Comparison of ENCODE assay signal across 10 cellular contexts in the genomic region with DNA sequence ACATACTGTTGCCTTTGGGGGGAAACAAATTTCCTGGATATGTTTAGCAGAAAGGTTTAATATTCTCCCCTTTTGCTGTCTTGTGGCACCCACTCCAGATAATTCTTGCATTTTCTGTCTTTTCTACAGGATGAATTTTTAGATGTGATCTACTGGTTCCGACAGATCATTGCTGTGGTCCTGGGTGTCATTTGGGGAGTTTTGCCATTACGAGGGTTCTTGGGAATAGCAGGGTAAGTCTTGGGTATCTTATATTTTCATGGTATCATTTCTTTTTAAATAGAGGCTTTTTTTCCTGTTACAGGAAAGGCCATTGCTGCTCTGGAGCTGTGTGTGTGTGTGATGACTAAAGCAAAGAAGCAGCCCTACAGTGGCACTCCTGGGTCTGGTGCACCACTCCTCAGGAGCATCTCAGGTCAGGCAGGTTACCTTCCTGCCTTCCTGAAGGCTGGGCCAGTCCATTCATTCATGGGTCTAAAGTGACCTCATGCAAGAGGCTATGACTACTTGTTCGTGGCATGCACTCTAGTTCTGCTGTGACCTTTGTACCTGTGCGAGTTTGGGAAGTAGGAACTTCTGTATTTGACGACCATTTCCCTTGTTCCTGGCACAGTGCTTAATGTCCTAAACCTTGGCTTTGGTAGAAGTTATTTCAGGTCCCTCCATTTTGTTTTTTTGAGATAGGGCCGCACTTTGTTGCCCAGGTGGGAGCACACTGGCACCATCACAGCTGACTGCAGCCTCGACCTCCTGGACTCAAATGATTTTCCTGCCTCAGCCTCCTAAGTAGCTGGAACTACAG. TPM values are rescaled to one million over a fixed set of nuclear protein-coding genes. Genes with fewer than 3 reads are reported as not detected.
DNase-seq lines count a peak whose midpoint lies in the region; ATAC-seq, FAIRE-seq and TF ChIP-seq lines count a peak whose summit lies in the region.
"Had no signal": no experiment of that assay in that cellular context is flagged by ENCODE, and none has a peak within 500 bp of the region (broad histone marks: within the 10 kb centered on the region; RNA-seq: fewer than 3 reads in every experiment).

No MANE protein-coding gene starts in this region.

- no peaks in the 10 kb centered on the region for H3K27me3 ChIP-seq in SK-N-SH (ENCODE audit: insufficient read depth)
- H3K27me3 ChIP-seq in PC-9 (ENCODE audit: insufficient read depth, low read depth) = no peaks in the 10 kb centered on the region
- no peaks in the 10 kb centered on the region for H3K27me3 ChIP-seq in esophagus (ENCODE audit: control insufficient read depth in 1 of 2, insufficient read depth in 2 of 2, low read length in 2 of 2)
- no peaks in the 10 kb centered on the region for H3K27me3 ChIP-seq in small intestine (ENCODE audit: control insufficient read depth in 2 of 2, insufficient read depth in 2 of 2, low read length in 2 of 2)
- H3K27me3 ChIP-seq in H7 (ENCODE audit: control insufficient read depth, insufficient read depth, low read length) = no peaks in the 10 kb centered on the region

- H3K9me3 ChIP-seq in SK-N-SH (no peaks in the 10 kb centered on the region), PC-9 (ENCODE audit: insufficient read depth, low read depth) (no peaks in the 10 kb centered on the region), esophagus (ENCODE audit: control insufficient read depth in 2 of 2, insufficient read depth in 1 of 2, low read depth in 1 of 2, low read length in 1 of 2) (no peaks in the 10 kb centered on the region), small intestine (ENCODE audit: control insufficient read depth, low read depth) (no peaks in the 10 kb centered on the region)

- H3K36me3 ChIP-seq in SK-N-SH (replicated peaks in 1 of 2; ENCODE audit: control insufficient read depth in 1 of 2, insufficient read depth in 2 of 2, low read length in 1 of 2) = peaks cover 25 to 35% of the 10 kb centered on the region in 2 experiments
- peaks cover 36% of the 10 kb centered on the region for H3K36me3 ChIP-seq in PC-9 (ENCODE audit: low read depth)
- H3K36me3 ChIP-seq in esophagus (ENCODE audit: control insufficient read depth in 2 of 2, insufficient read depth in 2 of 2, low read length in 1 of 2) = peaks cover 4 to 19% of the 10 kb centered on the region in 2 donors
- peaks cover 8 to 13% of the 10 kb centered on the region in 2 donors for H3K36me3 ChIP-seq in small intestine (ENCODE audit: control insufficient read depth in 2 of 2, insufficient read depth in 2 of 2, low read length in 2 of 2)
- H3K36me3 ChIP-seq in H7 (replicated peaks; ENCODE audit: control insufficient read depth, insufficient read depth, low read length) = peaks cover 28% of the 10 kb centered on the region

- intact Hi-C loops in PC-9 (cut with micrococcal nuclease; ENCODE audit: unreplicated experiment) = loop anchor here (5.0 kb wide), 2 partner anchors 140 to 145 kb away; a partner anchor contains a TSS
- intact Hi-C loops in Right ventricle myocardium inferior (cut with DNase I) = loop anchor here (5.0 to 10.0 kb wide), 5 partner anchors 35 to 393 kb away; a partner anchor contains a TSS

- H3K4me1 ChIP-seq in SK-N-SH (ENCODE audit: control insufficient read depth in 1 of 2, insufficient read depth in 2 of 2, low read depth in 1 of 2, low read length in 1 of 2) (peaks cover 4 to 12% of the 10 kb centered on the region in 2 experiments; a peak in 1 of 4 replicates), PC-9 (replicated peaks; ENCODE audit: insufficient read depth) (peaks cover 22% of the 10 kb centered on the region), esophagus (ENCODE audit: control insufficient read depth in 2 of 2, insufficient read depth in 2 of 2, low read length in 1 of 2) (peaks cover 0 to 9% of the 10 kb centered on the region in 2 donors), small intestine (ENCODE audit: control insufficient read depth in 2 of 2, insufficient read depth in 1 of 2, low read depth in 1 of 2, low read length in 1 of 2) (peaks cover 3 to 5% of the 10 kb centered on the region in 2 donors)

- H3F3A ChIP-seq in SK-N-SH (replicated peaks; ENCODE audit: insufficient read depth) (peaks cover 3% of the 10 kb centered on the region), PC-9 (ENCODE audit: insufficient read depth, low read depth) (peaks cover 75% of the 10 kb centered on the region)

- no peak for TF ChIP-seq EP300 in SK-N-SH (IDR thresholded peaks at IDR 0.05; ENCODE audit: borderline replicate concordance in 1 of 2, low read depth in 1 of 2, low read length in 1 of 2)

- no peak for DNase-seq in SK-N-SH
- peak; percentile 79 to 95 for DNase-seq in PC-9
- DNase-seq in small intestine = peak; percentile 89
- DNase-seq in Right ventricle myocardium inferior (ENCODE audit: missing footprints) = no peak
- DNase-seq in H7 = no peak
- DNase-seq: kidney, Right ventricle myocardium superior had no signal

- H3K9me2 ChIP-seq in SK-N-SH (no peaks in the 10 kb centered on the region), PC-9 (ENCODE audit: insufficient read depth) (no peaks in the 10 kb centered on the region)

- peak overlapping the region in 1 of 2 experiments; percentile 99; a peak in 1 of 4 replicates for H3K4me3 ChIP-seq in SK-N-SH (ENCODE audit: low read depth in 2 of 2, low read length in 1 of 2)
- H3K4me3 ChIP-seq in PC-9 = peak overlapping the region; percentile 100
- H3K4me3 ChIP-seq in esophagus (ENCODE audit: low read depth in 1 of 2, low read length in 2 of 2) = peak overlapping the region; percentile 25 to 87
- no peak overlapping the region for H3K4me3 ChIP-seq in small intestine (ENCODE audit: low read depth in 1 of 2, low read length in 2 of 2)
- no peak overlapping the region for H3K4me3 ChIP-seq in H7 (ENCODE audit: insufficient read depth, low read depth, low read length)

- H3K9ac ChIP-seq in SK-N-SH = peak overlapping the region; percentile 92; the same call in 1 of the 2 replicates

- FAIRE-seq in small intestine (lab: Jason Lieb, UNC) = no peak
- FAIRE-seq: kidney had no signal

- WGBS in SK-N-SH (ENCODE audit: low lambda C conversion rate) = 84% methylated on average over 7 of the region's 7 CpGs
- WGBS in esophagus, 2 donors = 75 to 77% methylated on average over 7 of the region's 7 CpGs
- 56 to 71% (median 66%) methylated on average over 7 of the region's 7 CpGs for WGBS in small intestine, 3 donors

- CTCF ChIA-PET in SK-N-SH (lab: Yijun Ruan, JAX) (interaction anchor here (1.4 kb wide), 1 partner anchor 166 kb away, joined by 7 read pairs; a partner anchor contains a TSS), PC-9 (lab: Charles Lee) (no interaction called here)

- ATAC-seq in SK-N-SH treated with all-trans-retinoic acid at 6 μM for 48 hours (no peak), HG03025 (IDR thresholded peaks at IDR 0.05; ENCODE audit: low FRiP score, unreplicated experiment) (no peak), Right ventricle myocardium inferior (no peak)

- H3K79me2 ChIP-seq in SK-N-SH (ENCODE audit: insufficient read depth) (peaks cover 38% of the 10 kb centered on the region), PC-9 (ENCODE audit: low read depth) (peaks cover 61% of the 10 kb centered on the region)

- no peak overlapping the region for H2AFZ ChIP-seq in SK-N-SH (ENCODE audit: low read depth)
- no peak overlapping the region for H2AFZ ChIP-seq in PC-9

- peaks cover 20% of the 10 kb centered on the region for H4K20me1 ChIP-seq in SK-N-SH (ENCODE audit: insufficient read depth)
- H4K20me1 ChIP-seq in PC-9 (ENCODE audit: insufficient read depth) = peaks cover 22% of the 10 kb centered on the region

- TSS peak; percentile 24 for BruUV-seq in PC-9 (replicated peaks; lab: Mats Ljungman, UMichigan)

- TF ChIP-seq CTCF in SK-N-SH (IDR thresholded peaks at IDR 0.05) = no peak
- no peak for TF ChIP-seq CTCF in PC-9 (conservative IDR thresholded peaks at IDR 0.05)

- POLR2A ChIA-PET in SK-N-SH (lab: Yijun Ruan, JAX) (no interaction called here), PC-9 (lab: Charles Lee; ENCODE audit: unreplicated experiment) (no interaction called here)

- H3K4me2 ChIP-seq in SK-N-SH (peak overlapping the region; percentile 85), PC-9 (peak overlapping the region; percentile 90)

- H3K27ac ChIP-seq in SK-N-SH (ENCODE audit: low read depth in 2 of 2, low read length in 1 of 2) (no peak overlapping the region), PC-9 (peak overlapping the region; percentile 95), esophagus (ENCODE audit: low read depth in 2 of 2, low read length in 1 of 2) (peak overlapping the region; percentile 87 to 97), small intestine (ENCODE audit: low read depth in 1 of 2, low read length in 1 of 2) (peak overlapping the region; percentile 53 to 55)

- no peak for TF ChIP-seq RAD21 in SK-N-SH (IDR thresholded peaks at IDR 0.05; ENCODE audit: low read length)

TF ChIP-seq in SK-N-SH treated with all-trans-retinoic acid at 6 μM for 48 hours, 23 proteins besides CTCF, POLR2A, EP300 and RAD21 (continues in another document):
- TF ChIP-seq SNAI2 (CRISPR knock-in tag; IDR thresholded peaks at IDR 0.05) = no peak
- TF ChIP-seq OSR1 (CRISPR knock-in tag; IDR thresholded peaks at IDR 0.05) = no peak
- TF ChIP-seq RARB (CRISPR knock-in tag; IDR thresholded peaks at IDR 0.05) = no peak
- TF ChIP-seq BACH2 (CRISPR knock-in tag; IDR thresholded peaks at IDR 0.05; ENCODE audit: borderline replicate concordance) = no peak
- TF ChIP-seq ZC3H10 (CRISPR knock-in tag; IDR thresholded peaks at IDR 0.05) = no peak

RNA-seq across cellular contexts. Expression of a gene that starts 2.2 kb away (rescaled TPM):
- polyA plus RNA-seq in SK-N-SH (2012; rRNA removed) (91.1 and 108 TPM in 2 replicates), esophagus (100 to 1,000 TPM; 262 to 270 TPM), small intestine (100 to 1,000 TPM; 127 to 173 (median 129) TPM)
- polyA plus RNA-seq in SK-N-SH (2012; cell fraction: cytosol; rRNA removed) = 117 and 118 TPM in 2 replicates
- 46.3 and 65.7 TPM in 2 replicates for polyA plus RNA-seq in SK-N-SH (2012; cell fraction: nucleus; rRNA removed)
- total RNA-seq in PC-9 (2021) (220 and 303 TPM in 2 replicates), Right ventricle myocardium inferior (65.4 TPM)
- total RNA-seq in H7 (2014; rRNA removed; shearing (Covaris generic)) = 104 and 117 TPM in 2 replicates

RNA-seq across cellular contexts. Expression of a gene that starts 34.4 kb away (rescaled TPM):
- polyA plus RNA-seq in SK-N-SH (2012; rRNA removed) (10.3 and 10.8 TPM in 2 replicates), esophagus (1 to 10 TPM; 1.4 to 3.6 TPM), small intestine (1 to 10 TPM in 2 of 3 donors, under 1 TPM in 1; 0.45 to 8.1 (median 3.0) TPM)
- 9.4 and 11.0 TPM in 2 replicates for polyA plus RNA-seq in SK-N-SH (2012; cell fraction: cytosol; rRNA removed)
- polyA plus RNA-seq in SK-N-SH (2012; cell fraction: nucleus; rRNA removed) = 8.9 and 12.7 TPM in 2 replicates
- total RNA-seq in PC-9 (2021) (15.7 and 18.3 TPM in 2 replicates), Right ventricle myocardium inferior (4.5 TPM)
- 46.9 and 53.4 TPM in 2 replicates for total RNA-seq in H7 (2014; rRNA removed; shearing (Covaris generic))

RNA-seq across cellular contexts. Expression of a gene that starts 38.2 kb away (rescaled TPM):
- polyA plus RNA-seq in SK-N-SH (2012; rRNA removed) (0.03 TPM in 1 of 2 replicates, not detected in the other), esophagus (under 1 TPM; 0.55 to 0.57 TPM), small intestine (1 to 10 TPM in 2 of 3 donors, under 1 TPM in 1; 0.49 to 3.8 (median 1.6) TPM)
- 0.03 TPM in 1 of 2 replicates, not detected in the other for polyA plus RNA-seq in SK-N-SH (2012; cell fraction: cytosol; rRNA removed)
- polyA plus RNA-seq in SK-N-SH (2012; cell fraction: nucleus; rRNA removed) = 0.08 and 0.14 TPM in 2 replicates
- total RNA-seq in PC-9 (2021) (not detected in 2 replicates), Right ventricle myocardium inferior (0.30 TPM)
- total RNA-seq in H7 (2014; rRNA removed; shearing (Covaris generic)) = 0.14 and 0.33 TPM in 2 replicates

Comparison
In these comparisons a context has a peak if more than half of its experiments do, and no peak if none do; other contexts are left out.
1. DNase-seq: peak in PC-9 (2 of 2) and small intestine (single experiment); none in SK-N-SH (single experiment), Right ventricle myocardium inferior (single experiment) and H7 (single experiment).
2. H3K27ac ChIP-seq: peak in PC-9 (single experiment), esophagus (2 of 2) and small intestine (2 of 2); none in SK-N-SH (0 of 2).
3. H3K4me3 ChIP-seq: peak in PC-9 (single experiment) and esophagus (2 of 2); none in small intestine (0 of 2) and H7 (single experiment).